ENCODE assay signal across 9 cellular contexts in the genomic region with DNA sequence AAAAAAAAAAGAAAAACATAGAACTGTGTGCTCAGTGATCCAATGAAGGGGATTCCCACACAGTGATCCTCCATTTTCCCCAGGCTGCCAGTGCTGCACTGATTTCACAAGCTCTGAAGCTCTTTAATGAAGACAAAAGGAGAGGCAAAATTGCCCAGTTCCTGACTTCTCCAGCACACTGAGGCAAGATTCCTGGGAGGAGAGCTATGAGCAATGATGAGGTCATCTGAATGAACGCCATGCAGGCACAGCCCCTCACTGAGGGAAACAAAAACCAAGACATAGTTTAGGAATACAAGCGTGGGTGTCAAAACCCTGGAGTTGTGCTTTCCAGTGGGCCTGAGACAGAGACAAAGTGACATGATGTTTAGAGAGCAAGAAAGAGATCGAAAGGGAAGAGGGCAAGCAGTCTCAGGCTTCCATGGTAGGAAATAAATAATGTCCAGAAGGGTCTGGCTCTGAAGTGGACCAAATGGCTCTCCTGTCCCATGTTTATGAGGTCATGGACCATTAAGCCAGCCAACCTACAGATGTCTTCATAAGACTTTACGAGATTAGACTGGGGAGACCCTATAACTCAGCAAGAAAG. TPM values are rescaled to one million over a fixed set of nuclear protein-coding genes. Genes with fewer than 3 reads are reported as not detected.
DNase-seq lines count a peak whose midpoint lies in the region; ATAC-seq and TF ChIP-seq lines count a peak whose summit lies in the region.
"Had no signal": no experiment of that assay in that cellular context is flagged by ENCODE, and none has a peak within 500 bp of the region (broad histone marks: within the 10 kb centered on the region; RNA-seq: fewer than 3 reads in every experiment).

No MANE protein-coding gene starts in this region.

- H3K36me3 ChIP-seq in mucosa of rectum (ENCODE audit: control insufficient read depth in 2 of 2, insufficient read depth in 2 of 2, low read length in 2 of 2), result no peaks in the 10 kb centered on the region

- no peak for TF ChIP-seq POLR2A in GM18505 (IDR thresholded peaks at IDR 0.05; ENCODE audit: borderline replicate concordance, extremely low read depth, insufficient read depth, insufficient read length)

- no peaks in the 10 kb centered on the region for H3K9me3 ChIP-seq in mucosa of rectum (ENCODE audit: control insufficient read depth in 2 of 2, low read length in 2 of 2)

- H3K27ac ChIP-seq in mucosa of rectum (ENCODE audit: low read depth in 2 of 2, low read length in 2 of 2), result peak overlapping the region; percentile 17 to 52
- H3K27ac ChIP-seq: parathyroid adenoma had no signal

- H3K9ac ChIP-seq in mucosa of rectum (ENCODE audit: low read depth in 1 of 2, low read length in 2 of 2), result no peak overlapping the region
- H3K9ac ChIP-seq: parathyroid adenoma had no signal

- no peaks in the 10 kb centered on the region for H3K4me1 ChIP-seq in mucosa of rectum (ENCODE audit: control insufficient read depth in 2 of 2, insufficient read depth in 2 of 2, low read length in 2 of 2)
- H3K4me1 ChIP-seq: parathyroid adenoma had no signal

- no peak for ATAC-seq in GM21526 (IDR thresholded peaks at IDR 0.05; ENCODE audit: low FRiP score, unreplicated experiment)
- no peak for ATAC-seq in GM18505 (IDR thresholded peaks at IDR 0.05; ENCODE audit: unreplicated experiment)
- no peak for ATAC-seq in HG03432 (IDR thresholded peaks at IDR 0.05; ENCODE audit: unreplicated experiment)

- peak; percentile 84 for DNase-seq in A172 (ENCODE audit: low spot score)
- DNase-seq in LHCN-M2 (ENCODE audit: low read depth), result peak; percentile 94
- peak; percentile 85 for DNase-seq in dermis blood vessel endothelial cell
- DNase-seq in activated T-cell treated with anti-CD3 and anti-CD28 coated beads for 4 hours, result no peak

- H3K4me3 ChIP-seq in mucosa of rectum (ENCODE audit: low read length in 2 of 2), result no peak overlapping the region

- H3K27me3 ChIP-seq in mucosa of rectum (ENCODE audit: control insufficient read depth in 2 of 2, insufficient read depth in 2 of 2, low read length in 2 of 2), result no peaks in the 10 kb centered on the region

RNA-seq across cellular contexts. Expression of a gene that starts 40.9 kb away (rescaled TPM):
- 27.2 and 37.8 TPM in 2 replicates for total RNA-seq in A172 (2014; rRNA removed; shearing (Covaris generic))
- total RNA-seq in LHCN-M2 (2014; rRNA removed) (57.6 and 69.9 TPM in 2 replicates), dermis blood vessel endothelial cell (14.3 and 18.2 TPM in 2 replicates)
- polyA plus RNA-seq in LHCN-M2 (2012), result 43.8 TPM

RNA-seq across cellular contexts. Expression of a gene that starts 50.2 kb away (rescaled TPM):
- total RNA-seq in A172 (2014; rRNA removed; shearing (Covaris generic)), result 46.2 and 47.6 TPM in 2 replicates
- total RNA-seq in LHCN-M2 (2014; rRNA removed) (65.3 and 90.8 TPM in 2 replicates), dermis blood vessel endothelial cell (27.6 and 81.6 TPM in 2 replicates)
- polyA plus RNA-seq in LHCN-M2 (2012), result 32.8 TPM

RNA-seq across cellular contexts. Expression of a gene that starts 50.8 kb away (rescaled TPM):
- total RNA-seq in A172 (2014; rRNA removed; shearing (Covaris generic)), result 508 and 537 TPM in 2 replicates
- total RNA-seq in LHCN-M2 (2014; rRNA removed), result 529 and 606 TPM in 2 replicates
- polyA plus RNA-seq in LHCN-M2 (2012), result 843 TPM
- total RNA-seq in dermis blood vessel endothelial cell, result 415 and 513 TPM in 2 replicates
